ENCODE assay signal across 8 cellular contexts in genomic region chr11:843086-843704, GRCh38. TPM values are rescaled to one million over a fixed set of nuclear protein-coding genes. Genes with fewer than 3 reads are reported as not detected.
DNase-seq lines count a peak whose midpoint lies in the region; ATAC-seq and TF ChIP-seq lines count a peak whose summit lies in the region.

No MANE protein-coding gene starts in this region.

- H3K4me3 ChIP-seq in Peyer's patch (peak overlapping the region; percentile 72 to 99 (median 94)), foreskin fibroblast (ENCODE audit: low read depth in 1 of 2, low read length in 2 of 2) (peak overlapping the region; percentile 91 to 97), skeletal muscle satellite cell (ENCODE audit: low read length) (peak overlapping the region; percentile 98)

- DNase-seq in activated T-cell treated with anti-CD3 and anti-CD28 coated beads, Interleukin-2, amount 50 U/mL, for 4 hours, result no peak
- DNase-seq in activated T-cell treated with anti-CD3 and anti-CD28 coated beads for 4 hours, result no peak
- no peak for DNase-seq in Peyer's patch
- DNase-seq in foreskin fibroblast, result peak in 1 of 2 donors; percentile 53
- no peak for DNase-seq in NCI-H2171 (lab: John Stamatoyannopoulos, UW)
- DNase-seq in NCI-H345 (lab: John Stamatoyannopoulos, UW), result no peak

- ATAC-seq in activated T-cell treated with anti-CD3 and anti-CD28 coated beads, Interleukin-2, amount 50 U/mL, for 4 hours, result peak; percentile 17 to 21
- no peak for ATAC-seq in HG03039 (IDR thresholded peaks at IDR 0.05; ENCODE audit: unreplicated experiment)

- H3K27me3 ChIP-seq in Peyer's patch (no peaks in the 10 kb centered on the region), skeletal muscle satellite cell (ENCODE audit: control insufficient read depth, insufficient read depth, low read length) (no peaks in the 10 kb centered on the region)

- peaks cover 5% of the 10 kb centered on the region for H3K27me3 Mint-ChIP-seq in activated T-cell treated with anti-CD3 and anti-CD28 coated beads, Interleukin-2, amount 50 U/mL, for 4 hours (ENCODE audit: low read depth)

- TF ChIP-seq CTCF in Peyer's patch (IDR thresholded peaks at IDR 0.05), result no peak
- no peak for TF ChIP-seq CTCF in foreskin fibroblast (IDR thresholded peaks at IDR 0.05; ENCODE audit: low read depth, low read length)

- H3K9ac ChIP-seq in skeletal muscle satellite cell (ENCODE audit: low read depth, low read length), result peak overlapping the region; percentile 97

- no peak for TF ChIP-seq POLR2A in Peyer's patch (IDR thresholded peaks at IDR 0.05)

- no peaks in the 10 kb centered on the region for H3K9me3 Mint-ChIP-seq in activated T-cell treated with anti-CD3 and anti-CD28 coated beads, Interleukin-2, amount 50 U/mL, for 4 hours

- H3K4me2 ChIP-seq in skeletal muscle satellite cell (ENCODE audit: low read length), result peak overlapping the region; percentile 90

- H3K27ac ChIP-seq in Peyer's patch, result peak overlapping the region; percentile 88 to 96 (median 92)

- H3K4me1 ChIP-seq in Peyer's patch (peaks cover 10 to 65% (median 24%) of the 10 kb centered on the region in 4 donors), skeletal muscle satellite cell (ENCODE audit: control insufficient read depth, insufficient read depth, low read length) (peaks cover 64% of the 10 kb centered on the region)

- H3K9me3 ChIP-seq in Peyer's patch (no peaks in the 10 kb centered on the region), skeletal muscle satellite cell (replicated peaks; ENCODE audit: low read length) (no peaks in the 10 kb centered on the region)

- H3K36me3 Mint-ChIP-seq in activated T-cell treated with anti-CD3 and anti-CD28 coated beads, Interleukin-2, amount 50 U/mL, for 4 hours (ENCODE audit: insufficient read depth), result no peaks in the 10 kb centered on the region

- H3K36me3 ChIP-seq in Peyer's patch, result peaks cover 0 to 23% (median 0%) of the 10 kb centered on the region in 3 donors
- peaks cover 36% of the 10 kb centered on the region for H3K36me3 ChIP-seq in skeletal muscle satellite cell (ENCODE audit: insufficient read depth, low read length)

- H3K4me1 Mint-ChIP-seq in activated T-cell treated with anti-CD3 and anti-CD28 coated beads, Interleukin-2, amount 50 U/mL, for 4 hours (ENCODE audit: low read depth), result peaks cover 25% of the 10 kb centered on the region

- peak overlapping the region; percentile 71 for H3K4me3 Mint-ChIP-seq in activated T-cell treated with anti-CD3 and anti-CD28 coated beads, Interleukin-2, amount 50 U/mL, for 4 hours

RNA-seq across cellular contexts. Expression of gene TSPAN4, which starts 0.5 kb away (rescaled TPM):
- total RNA-seq in activated T-cell treated with anti-CD3 and anti-CD28 coated beads, Interleukin-2, amount 50 U/mL, for 4 hours, result 1 to 10 TPM; 4.6 to 6.0 (median 5.7) TPM
- 10 to 100 TPM; 20.0 to 52.1 (median 38.4) TPM for total RNA-seq in Peyer's patch
- total RNA-seq in skeletal muscle satellite cell (2012; rRNA removed), result 120 and 175 TPM in 2 replicates

RNA-seq across cellular contexts. Expression of gene POLR2L, which starts 0.9 kb away (rescaled TPM):
- total RNA-seq in activated T-cell treated with anti-CD3 and anti-CD28 coated beads, Interleukin-2, amount 50 U/mL, for 4 hours, result 100 to 1,000 TPM; 167 to 183 (median 174) TPM
- total RNA-seq in Peyer's patch, result 10 to 100 TPM; 37.8 to 67.1 (median 44.8) TPM
- total RNA-seq in skeletal muscle satellite cell (2012; rRNA removed), result 122 and 169 TPM in 2 replicates

RNA-seq across cellular contexts. Expression of gene CD151, which starts 10.4 kb away (rescaled TPM):
- total RNA-seq in activated T-cell treated with anti-CD3 and anti-CD28 coated beads, Interleukin-2, amount 50 U/mL, for 4 hours, result 10 to 100 TPM; 33.5 to 39.2 (median 35.6) TPM
- total RNA-seq in Peyer's patch, result 100 to 1,000 TPM; 102 to 277 (median 237) TPM
- 301 and 379 TPM in 2 replicates for total RNA-seq in skeletal muscle satellite cell (2012; rRNA removed)

RNA-seq across cellular contexts. Expression of gene CRACR2B, which starts 15.5 kb away (rescaled TPM):
- under 1 TPM; 0.18 to 0.30 (median 0.28) TPM for total RNA-seq in activated T-cell treated with anti-CD3 and anti-CD28 coated beads, Interleukin-2, amount 50 U/mL, for 4 hours
- total RNA-seq in Peyer's patch, result 100 to 1,000 TPM in 3 of 4 donors, 10 to 100 TPM in 1; 44.0 to 175 (median 110) TPM
- 4.1 and 6.8 TPM in 2 replicates for total RNA-seq in skeletal muscle satellite cell (2012; rRNA removed)

RNA-seq across cellular contexts. Expression of gene PNPLA2, which starts 24.5 kb away (rescaled TPM):
- 10 to 100 TPM; 55.5 to 62.4 (median 60.2) TPM for total RNA-seq in activated T-cell treated with anti-CD3 and anti-CD28 coated beads, Interleukin-2, amount 50 U/mL, for 4 hours
- 100 to 1,000 TPM in 3 of 4 donors, 10 to 100 TPM in 1; 71.8 to 254 (median 163) TPM for total RNA-seq in Peyer's patch
- 35.0 and 39.8 TPM in 2 replicates for total RNA-seq in skeletal muscle satellite cell (2012; rRNA removed)
